ENCODE assay signal across 20 cellular contexts in genomic region chr10:94053639-94053932, GRCh38. TPM values are rescaled to one million over a fixed set of nuclear protein-coding genes. Genes with fewer than 3 reads are reported as not detected.
DNase-seq lines count a peak whose midpoint lies in the region; ATAC-seq and TF ChIP-seq lines count a peak whose summit lies in the region.
"Had no signal": no experiment of that assay in that cellular context is flagged by ENCODE, and none has a peak within 500 bp of the region (broad histone marks: within the 10 kb centered on the region; RNA-seq: fewer than 3 reads in every experiment).

No MANE protein-coding gene starts in this region.

- DNase-seq in left ventricle myocardium superior (no peak), Right ventricle myocardium superior (no peak), cerebellar cortex (ENCODE audit: low spot score) (peak; percentile 2), pons (ENCODE audit: low spot score) (peak; percentile 5), kidney tubule cell (ENCODE audit: low spot score) (no peak)
- no peak for DNase-seq in effector CD4-positive, alpha-beta T cell
- DNase-seq: DMS53, GF-D8, H7, KBM-7, MM.1S, NCI-H1092, NCI-H1436, NCI-H187 treated with DMSO at 0.1 percent for 48 hours, NCI-H2107, NCI-H69 had no signal

- intact Hi-C loops in left ventricle myocardium superior (cut with micrococcal nuclease) (no loop called here), Right ventricle myocardium superior (cut with DNase I) (no loop called here)

- ATAC-seq in left ventricle myocardium superior (peak; percentile 57), Right ventricle myocardium superior (ENCODE audit: poor library complexity) (no peak), GM18505 (IDR thresholded peaks at IDR 0.05; ENCODE audit: unreplicated experiment) (no peak), HG02610 (IDR thresholded peaks at IDR 0.05; ENCODE audit: unreplicated experiment) (no peak)
- ATAC-seq: HepG2 had no signal

- no peak for TF ChIP-seq POLR2A in GM18505 (IDR thresholded peaks at IDR 0.05; ENCODE audit: borderline replicate concordance, extremely low read depth, insufficient read depth, insufficient read length)

RNA-seq across cellular contexts. Expression of gene PLCE1, which starts 59.9 kb away (rescaled TPM):
- 4.6 TPM for total RNA-seq in left ventricle myocardium superior
- total RNA-seq in Right ventricle myocardium superior = 3.3 TPM
- total RNA-seq: B cell had no signal

Comparison
In these comparisons a context has a peak if more than half of its experiments do, and no peak if none do; other contexts are left out.
1. DNase-seq: peak in cerebellar cortex (single experiment) and pons (single experiment); none in left ventricle myocardium superior (single experiment), Right ventricle myocardium superior (single experiment), effector CD4-positive, alpha-beta T cell (single experiment) and kidney tubule cell (single experiment).